Comparison of ENCODE assay signal across 12 cellular contexts in the genomic region with DNA sequence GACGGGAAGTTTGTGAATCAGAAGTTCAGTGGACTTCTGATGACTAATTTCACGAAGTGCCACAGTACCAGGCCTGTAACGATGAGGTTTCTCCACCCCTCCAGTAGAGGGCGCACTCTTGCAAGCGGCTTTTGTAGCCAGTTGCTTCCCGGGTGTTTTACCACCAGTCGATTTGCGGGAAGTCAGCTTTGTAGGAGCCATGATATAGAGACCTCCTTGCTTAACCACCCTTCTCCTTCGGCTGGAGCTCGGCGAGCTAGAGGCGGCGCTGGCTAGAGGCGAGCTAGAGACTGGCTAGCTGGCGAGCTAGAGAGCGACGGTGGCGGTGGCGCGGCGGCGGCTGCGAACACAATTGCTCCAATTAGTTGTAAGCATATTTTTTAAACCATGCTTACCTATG.
DNase-seq lines count a peak whose midpoint lies in the region; TF ChIP-seq lines count a peak whose summit lies in the region.
"Had no signal": no experiment of that assay in that cellular context is flagged by ENCODE, and none has a peak within 500 bp of the region (broad histone marks: within the 10 kb centered on the region; RNA-seq: fewer than 3 reads in every experiment).

No MANE protein-coding gene starts in this region.

- in situ Hi-C loops in GM13976 (cut with MboI; ENCODE audit: low sequenced_read_pairs, unreplicated experiment), result no loop called here

- peak; percentile 32 for TF ChIP-seq CTCF in CD14-positive monocyte (IDR thresholded peaks at IDR 0.05)
- peak; percentile 72 for TF ChIP-seq CTCF in GM12873 (IDR thresholded peaks at IDR 0.05; ENCODE audit: insufficient read depth, low read depth, low read length, missing control alignments)
- TF ChIP-seq CTCF in glutamatergic neuron (IDR thresholded peaks at IDR 0.05; ENCODE audit: partially characterized antibody, unreplicated experiment), result peak; percentile 39
- TF ChIP-seq CTCF in GM13976 (IDR thresholded peaks at IDR 0.05; ENCODE audit: borderline replicate concordance, control extremely low read depth, extremely low read depth, insufficient read depth, missing control alignments), result no peak

- H3K4me3 Mint-ChIP-seq in CD14-positive monocyte (no peak overlapping the region), glutamatergic neuron (ENCODE audit: unreplicated experiment) (no peak overlapping the region)
- H3K4me3 Mint-ChIP-seq: naive B cell had no signal

- no peak for DNase-seq in CD14-positive monocyte (ENCODE audit: low spot score)
- DNase-seq in RPMI8226, result peak; percentile 3
- no peak for DNase-seq in glutamatergic neuron
- no peak for DNase-seq in GM13976 (ENCODE audit: low spot score)
- DNase-seq in NCI-H1436 treated with DMSO at 0.1 percent for 48 hours (lab: John Stamatoyannopoulos, UW), result no peak
- no peak for DNase-seq in HCEC 1CT
- no peak for DNase-seq in hepatic stellate cell (ENCODE audit: low spot score)
- DNase-seq: activated gamma-delta T cell treated with Interleukin-2 at 50 U/mL for 16 hours, DMS153, naive B cell, NCI-H1092 treated with DMSO at 0.1 percent for 48 hours had no signal

- H3K27ac Mint-ChIP-seq in CD14-positive monocyte (no peak overlapping the region), glutamatergic neuron (ENCODE audit: unreplicated experiment) (no peak overlapping the region)

- H3K4me1 Mint-ChIP-seq in CD14-positive monocyte (no peaks in the 10 kb centered on the region), glutamatergic neuron (ENCODE audit: low read depth, unreplicated experiment) (no peaks in the 10 kb centered on the region)
- H3K4me1 Mint-ChIP-seq: naive B cell had no signal

- H3K36me3 Mint-ChIP-seq in CD14-positive monocyte (no peaks in the 10 kb centered on the region), glutamatergic neuron (ENCODE audit: unreplicated experiment) (no peaks in the 10 kb centered on the region)
- H3K36me3 Mint-ChIP-seq: naive B cell had no signal

- H3K27me3 Mint-ChIP-seq in CD14-positive monocyte (ENCODE audit: low read depth in 3 of 3), result peaks cover 0 to 2% (median 2%) of the 10 kb centered on the region in 3 donors
- no peaks in the 10 kb centered on the region for H3K27me3 Mint-ChIP-seq in glutamatergic neuron (ENCODE audit: unreplicated experiment)
- H3K27me3 Mint-ChIP-seq: naive B cell had no signal

- intact Hi-C loops in CD14-positive monocyte (cut with micrococcal nuclease), result no loop called here

- H3K9me3 Mint-ChIP-seq in CD14-positive monocyte (peaks cover 0 to 1% (median 0%) of the 10 kb centered on the region in 7 donors), glutamatergic neuron (ENCODE audit: unreplicated experiment) (no peaks in the 10 kb centered on the region)
